ENCODE assay signal across 1 cellular context in the genomic region with DNA sequence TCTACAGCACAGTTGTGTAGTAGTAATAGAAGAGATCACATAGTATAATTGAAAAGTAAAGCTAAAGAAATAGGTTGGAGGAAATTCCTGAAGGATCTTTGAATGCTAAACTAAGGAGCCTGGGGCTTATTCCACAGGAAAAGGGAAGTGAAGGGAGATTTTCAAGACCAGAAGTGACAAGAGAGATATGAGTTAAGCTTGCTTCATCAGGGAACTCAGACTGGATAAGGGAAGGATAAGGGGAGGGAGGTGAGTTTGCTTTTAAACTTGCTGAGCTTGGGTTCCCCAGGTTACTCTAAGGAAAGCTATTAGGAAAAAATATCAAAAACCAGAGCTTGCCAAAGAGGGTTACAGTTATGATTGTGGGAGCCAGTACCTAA.
TF ChIP-seq lines count a peak whose summit lies in the region.

No MANE protein-coding gene starts in this region.

TF ChIP-seq in K562, 482 proteins besides CTCF, POLR2A, EP300 and RAD21:
- TF ChIP-seq MTA1 (IDR thresholded peaks at IDR 0.05; ENCODE audit: borderline replicate concordance) (no peak), GABPA (tag; conservative IDR thresholded peaks at IDR 0.05; ENCODE audit: low read depth) (0 out of 2 replicates have a peak, but pooled peaks have one; percentile 3), ZNF57 (CRISPR knock-in tag; IDR thresholded peaks at IDR 0.05) (no peak), SOX6 (IDR thresholded peaks at IDR 0.05) (no peak), CBX3 (IDR thresholded peaks at IDR 0.05; ENCODE audit: borderline replicate concordance in 1 of 2, low read length in 2 of 2) (no peak), ZNF175 (CRISPR knock-in tag; IDR thresholded peaks at IDR 0.05; ENCODE audit: low read depth) (peak; percentile 75; the same call in 1 of the 2 replicates), ETS2 (tag; IDR thresholded peaks at IDR 0.05; ENCODE audit: borderline replicate concordance, poor library complexity, severe bottlenecking) (no peak), SPI1 (IDR thresholded peaks at IDR 0.05; ENCODE audit: borderline replicate concordance, low read depth, low read length) (peak; percentile 88; the same call in 1 of the 2 replicates), KLF6 (CRISPR knock-in tag; IDR thresholded peaks at IDR 0.05; ENCODE audit: borderline replicate concordance) (no peak), CEBPG (CRISPR knock-in tag; IDR thresholded peaks at IDR 0.05) (no peak), CEBPG (tag; conservative IDR thresholded peaks at IDR 0.05 in 1 of 2, IDR thresholded peaks at IDR 0.05 in 1 of 2) (peak; percentile 48 to 64; a peak in 2 of 4 replicates), ELF2 (CRISPR knock-in tag; IDR thresholded peaks at IDR 0.05) (0 out of 2 replicates have a peak, but pooled peaks have one; percentile 46), TOE1 (IDR thresholded peaks at IDR 0.05; ENCODE audit: borderline replicate concordance) (0 out of 2 replicates have a peak, but pooled peaks have one; percentile 6), TOE1 (CRISPR knock-in tag; IDR thresholded peaks at IDR 0.05; ENCODE audit: borderline replicate concordance, low read depth) (no peak), TBL1XR1 (IDR thresholded peaks at IDR 0.05; ENCODE audit: low read length in 2 of 2) (no peak), DPF2 (IDR thresholded peaks at IDR 0.05) (no peak), MXI1 (IDR thresholded peaks at IDR 0.05; ENCODE audit: low read depth, low read length) (no peak), CEBPB (tag; IDR thresholded peaks at IDR 0.05) (peak; percentile 54), PURB (CRISPR knock-in tag; IDR thresholded peaks at IDR 0.05; ENCODE audit: low read depth) (no peak), EWSR1 (IDR thresholded peaks at IDR 0.05; ENCODE audit: borderline replicate concordance, low read depth, partially characterized antibody) (no peak), TCF3 (CRISPR knock-in tag; IDR thresholded peaks at IDR 0.05) (peak; percentile 33), PCBP2 (IDR thresholded peaks at IDR 0.05; ENCODE audit: low read depth, low read length, poor library complexity, severe bottlenecking) (no peak), MAZ (CRISPR knock-in tag; conservative IDR thresholded peaks at IDR 0.05 in 1 of 2, IDR thresholded peaks at IDR 0.05 in 1 of 2) (0 out of 4 replicates have a peak, but pooled peaks of 1 of the 2 experiments have one; percentile 7), RFX5 (IDR thresholded peaks at IDR 0.05; ENCODE audit: low read depth, low read length) (no peak), FOSL1 (tag; conservative IDR thresholded peaks at IDR 0.05) (no peak), CREBBP (IDR thresholded peaks at IDR 0.05; ENCODE audit: low read depth, low read length) (no peak)
- TF ChIP-seq, protein P1, sequence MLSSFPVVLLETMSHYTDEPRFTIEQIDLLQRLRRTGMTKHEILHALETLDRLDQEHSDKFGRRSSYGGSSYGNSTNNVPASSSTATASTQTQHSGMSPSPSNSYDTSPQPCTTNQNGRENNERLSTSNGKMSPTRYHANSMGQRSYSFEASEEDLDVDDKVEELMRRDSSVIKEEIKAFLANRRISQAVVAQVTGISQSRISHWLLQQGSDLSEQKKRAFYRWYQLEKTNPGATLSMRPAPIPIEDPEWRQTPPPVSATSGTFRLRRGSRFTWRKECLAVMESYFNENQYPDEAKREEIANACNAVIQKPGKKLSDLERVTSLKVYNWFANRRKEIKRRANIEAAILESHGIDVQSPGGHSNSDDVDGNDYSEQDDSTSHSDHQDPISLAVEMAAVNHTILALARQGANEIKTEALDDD (IDR thresholded peaks at IDR 0.05), result peak; percentile 42
- TF ChIP-seq, protein P2, sequence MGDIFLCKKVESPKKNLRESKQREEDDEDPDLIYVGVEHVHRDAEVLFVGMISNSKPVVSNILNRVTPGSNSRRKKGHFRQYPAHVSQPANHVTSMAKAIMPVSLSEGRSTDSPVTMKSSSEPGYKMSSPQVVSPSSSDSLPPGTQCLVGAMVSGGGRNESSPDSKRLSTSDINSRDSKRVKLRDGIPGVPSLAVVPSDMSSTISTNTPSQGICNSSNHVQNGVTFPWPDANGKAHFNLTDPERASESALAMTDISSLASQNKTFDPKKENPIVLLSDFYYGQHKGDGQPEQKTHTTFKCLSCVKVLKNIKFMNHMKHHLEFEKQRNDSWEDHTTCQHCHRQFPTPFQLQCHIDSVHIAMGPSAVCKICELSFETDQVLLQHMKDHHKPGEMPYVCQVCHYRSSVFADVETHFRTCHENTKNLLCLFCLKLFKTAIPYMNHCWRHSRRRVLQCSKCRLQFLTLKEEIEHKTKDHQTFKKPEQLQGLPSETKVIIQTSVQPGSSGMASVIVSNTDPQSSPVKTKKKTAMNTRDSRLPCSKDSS (IDR thresholded peaks at IDR 0.05; ENCODE audit: low read depth, partially characterized antibody), result no peak
- TF ChIP-seq, protein P3, sequence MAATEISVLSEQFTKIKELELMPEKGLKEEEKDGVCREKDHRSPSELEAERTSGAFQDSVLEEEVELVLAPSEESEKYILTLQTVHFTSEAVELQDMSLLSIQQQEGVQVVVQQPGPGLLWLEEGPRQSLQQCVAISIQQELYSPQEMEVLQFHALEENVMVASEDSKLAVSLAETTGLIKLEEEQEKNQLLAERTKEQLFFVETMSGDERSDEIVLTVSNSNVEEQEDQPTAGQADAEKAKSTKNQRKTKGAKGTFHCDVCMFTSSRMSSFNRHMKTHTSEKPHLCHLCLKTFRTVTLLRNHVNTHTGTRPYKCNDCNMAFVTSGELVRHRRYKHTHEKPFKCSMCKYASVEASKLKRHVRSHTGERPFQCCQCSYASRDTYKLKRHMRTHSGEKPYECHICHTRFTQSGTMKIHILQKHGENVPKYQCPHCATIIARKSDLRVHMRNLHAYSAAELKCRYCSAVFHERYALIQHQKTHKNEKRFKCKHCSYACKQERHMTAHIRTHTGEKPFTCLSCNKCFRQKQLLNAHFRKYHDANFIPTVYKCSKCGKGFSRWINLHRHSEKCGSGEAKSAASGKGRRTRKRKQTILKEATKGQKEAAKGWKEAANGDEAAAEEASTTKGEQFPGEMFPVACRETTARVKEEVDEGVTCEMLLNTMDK (IDR thresholded peaks at IDR 0.05; ENCODE audit: borderline replicate concordance, insufficient read depth, low read depth, low read length, poor library complexity, severe bottlenecking), result no peak
- TF ChIP-seq, protein P4, sequence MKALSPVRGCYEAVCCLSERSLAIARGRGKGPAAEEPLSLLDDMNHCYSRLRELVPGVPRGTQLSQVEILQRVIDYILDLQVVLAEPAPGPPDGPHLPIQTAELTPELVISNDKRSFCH (CRISPR knock-in tag; IDR thresholded peaks at IDR 0.05), result no peak
- TF ChIP-seq, protein P4 (tag; IDR thresholded peaks at IDR 0.05), result 0 out of 2 replicates have a peak, but pooled peaks have one; percentile 9
- TF ChIP-seq, protein P5, sequence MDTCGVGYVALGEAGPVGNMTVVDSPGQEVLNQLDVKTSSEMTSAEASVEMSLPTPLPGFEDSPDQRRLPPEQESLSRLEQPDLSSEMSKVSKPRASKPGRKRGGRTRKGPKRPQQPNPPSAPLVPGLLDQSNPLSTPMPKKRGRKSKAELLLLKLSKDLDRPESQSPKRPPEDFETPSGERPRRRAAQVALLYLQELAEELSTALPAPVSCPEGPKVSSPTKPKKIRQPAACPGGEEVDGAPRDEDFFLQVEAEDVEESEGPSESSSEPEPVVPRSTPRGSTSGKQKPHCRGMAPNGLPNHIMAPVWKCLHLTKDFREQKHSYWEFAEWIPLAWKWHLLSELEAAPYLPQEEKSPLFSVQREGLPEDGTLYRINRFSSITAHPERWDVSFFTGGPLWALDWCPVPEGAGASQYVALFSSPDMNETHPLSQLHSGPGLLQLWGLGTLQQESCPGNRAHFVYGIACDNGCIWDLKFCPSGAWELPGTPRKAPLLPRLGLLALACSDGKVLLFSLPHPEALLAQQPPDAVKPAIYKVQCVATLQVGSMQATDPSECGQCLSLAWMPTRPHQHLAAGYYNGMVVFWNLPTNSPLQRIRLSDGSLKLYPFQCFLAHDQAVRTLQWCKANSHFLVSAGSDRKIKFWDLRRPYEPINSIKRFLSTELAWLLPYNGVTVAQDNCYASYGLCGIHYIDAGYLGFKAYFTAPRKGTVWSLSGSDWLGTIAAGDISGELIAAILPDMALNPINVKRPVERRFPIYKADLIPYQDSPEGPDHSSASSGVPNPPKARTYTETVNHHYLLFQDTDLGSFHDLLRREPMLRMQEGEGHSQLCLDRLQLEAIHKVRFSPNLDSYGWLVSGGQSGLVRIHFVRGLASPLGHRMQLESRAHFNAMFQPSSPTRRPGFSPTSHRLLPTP (IDR thresholded peaks at IDR 0.05; ENCODE audit: borderline replicate concordance, extremely low read depth, insufficient read length), result no peak
- TF ChIP-seq, protein P6, sequence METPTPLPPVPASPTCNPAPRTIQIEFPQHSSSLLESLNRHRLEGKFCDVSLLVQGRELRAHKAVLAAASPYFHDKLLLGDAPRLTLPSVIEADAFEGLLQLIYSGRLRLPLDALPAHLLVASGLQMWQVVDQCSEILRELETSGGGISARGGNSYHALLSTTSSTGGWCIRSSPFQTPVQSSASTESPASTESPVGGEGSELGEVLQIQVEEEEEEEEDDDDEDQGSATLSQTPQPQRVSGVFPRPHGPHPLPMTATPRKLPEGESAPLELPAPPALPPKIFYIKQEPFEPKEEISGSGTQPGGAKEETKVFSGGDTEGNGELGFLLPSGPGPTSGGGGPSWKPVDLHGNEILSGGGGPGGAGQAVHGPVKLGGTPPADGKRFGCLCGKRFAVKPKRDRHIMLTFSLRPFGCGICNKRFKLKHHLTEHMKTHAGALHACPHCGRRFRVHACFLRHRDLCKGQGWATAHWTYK (CRISPR knock-in tag; IDR thresholded peaks at IDR 0.05), result no peak
TF ChIP-seq in K562: peak in this region for 11.
